10 cellular contexts compared by ENCODE assay signal in genomic region chr14:50736932-50737419, GRCh38.
DNase-seq lines count a peak whose midpoint lies in the region; ATAC-seq, FAIRE-seq and TF ChIP-seq lines count a peak whose summit lies in the region.
"Had no signal": no experiment of that assay in that cellular context is flagged by ENCODE, and none has a peak within 500 bp of the region (broad histone marks: within the 10 kb centered on the region; RNA-seq: fewer than 3 reads in every experiment).

No MANE protein-coding gene starts in this region.

- no peaks in the 10 kb centered on the region for H3K27me3 ChIP-seq in naive thymus-derived CD4-positive, alpha-beta T cell (ENCODE audit: control insufficient read depth in 2 of 2, insufficient read depth in 2 of 2, low read length in 2 of 2)
- H3K27me3 ChIP-seq in SK-N-SH (ENCODE audit: insufficient read depth): no peaks in the 10 kb centered on the region
- no peaks in the 10 kb centered on the region for H3K27me3 ChIP-seq in tibial nerve

- H3K4me1 Mint-ChIP-seq in naive thymus-derived CD4-positive, alpha-beta T cell: peaks cover 0 to 40% (median 4%) of the 10 kb centered on the region in 7 donors

- H2AFZ ChIP-seq in SK-N-SH (ENCODE audit: low read depth): no peak overlapping the region

- no peak overlapping the region for H3K27ac ChIP-seq in naive thymus-derived CD4-positive, alpha-beta T cell (ENCODE audit: low read depth, low read length)
- H3K27ac ChIP-seq in SK-N-SH (ENCODE audit: low read depth in 2 of 2, low read length in 1 of 2) (no peak overlapping the region), tibial nerve (peak overlapping the region in 1 of 4 donors; percentile 39)

- no peak overlapping the region for H3K9ac ChIP-seq in SK-N-SH

- no peaks in the 10 kb centered on the region for H4K20me1 ChIP-seq in SK-N-SH (ENCODE audit: insufficient read depth)

- no peak overlapping the region for H3K4me2 ChIP-seq in SK-N-SH

- intact Hi-C loops in naive thymus-derived CD4-positive, alpha-beta T cell (cut with micrococcal nuclease): no loop called here

- H3K4me3 ChIP-seq in naive thymus-derived CD4-positive, alpha-beta T cell (ENCODE audit: low read length): no peak overlapping the region
- H3K4me3 ChIP-seq in SK-N-SH (ENCODE audit: low read depth in 2 of 2, low read length in 1 of 2): no peak overlapping the region
- H3K4me3 ChIP-seq in tibial nerve: no peak overlapping the region

- POLR2A ChIA-PET in naive thymus-derived CD4-positive, alpha-beta T cell (lab: Charles Lee): interaction anchor here (0.6 kb wide), 2 partner anchors 19 to 168 kb away, joined by 3 to 7 read pairs; no protein-coding TSS in a partner anchor
- POLR2A ChIA-PET in SK-N-SH (lab: Yijun Ruan, JAX): no interaction called here

- no peaks in the 10 kb centered on the region for H3K27me3 Mint-ChIP-seq in naive thymus-derived CD4-positive, alpha-beta T cell

- no peaks in the 10 kb centered on the region for H3K9me3 ChIP-seq in naive thymus-derived CD4-positive, alpha-beta T cell (ENCODE audit: control insufficient read depth in 2 of 3, low read length in 3 of 3)
- H3K9me3 ChIP-seq in SK-N-SH: no peaks in the 10 kb centered on the region
- H3K9me3 ChIP-seq in tibial nerve: no peaks in the 10 kb centered on the region

- H3K27ac Mint-ChIP-seq in naive thymus-derived CD4-positive, alpha-beta T cell: peak overlapping the region in 5 of 9 donors; percentile 25 to 70 (median 57)

- no peaks in the 10 kb centered on the region for H3K9me2 ChIP-seq in SK-N-SH

- no peaks in the 10 kb centered on the region for H3K79me2 ChIP-seq in SK-N-SH (ENCODE audit: insufficient read depth)

- TF ChIP-seq CTCF in SK-N-SH (IDR thresholded peaks at IDR 0.05) (no peak), tibial nerve (IDR thresholded peaks at IDR 0.05) (no peak)

- TF ChIP-seq POLR2A in GM12891 (IDR thresholded peaks at IDR 0.05; ENCODE audit: low read depth, low read length) (peak; percentile 35; the same call in 1 of the 2 replicates), tibial nerve (IDR thresholded peaks at IDR 0.05) (no peak)

- TF ChIP-seq RAD21 in SK-N-SH (IDR thresholded peaks at IDR 0.05; ENCODE audit: low read length): no peak

- H3K36me3 Mint-ChIP-seq in naive thymus-derived CD4-positive, alpha-beta T cell: peaks cover 9 to 65% (median 38%) of the 10 kb centered on the region in 5 donors

- H3K9me3 Mint-ChIP-seq in naive thymus-derived CD4-positive, alpha-beta T cell: no peaks in the 10 kb centered on the region

- WGBS in SK-N-SH (ENCODE audit: low lambda C conversion rate): 100% methylated on average over 5 of the region's 6 CpGs
- WGBS in tibial nerve, 2 donors: 68 to 83% methylated on average over 6 of the region's 6 CpGs

- H3F3A ChIP-seq in SK-N-SH (replicated peaks; ENCODE audit: insufficient read depth): no peaks in the 10 kb centered on the region

- peak; percentile 74 for FAIRE-seq in GM12891 (lab: Jason Lieb, UNC)
- FAIRE-seq: G401.6 had no signal

- TF ChIP-seq EP300 in SK-N-SH (IDR thresholded peaks at IDR 0.05; ENCODE audit: borderline replicate concordance in 1 of 2, low read depth in 1 of 2, low read length in 1 of 2) (no peak), tibial nerve (IDR thresholded peaks at IDR 0.05) (no peak)

- CTCF ChIA-PET in naive thymus-derived CD4-positive, alpha-beta T cell (lab: Charles Lee): interaction anchor here (0.6 to 1.0 kb wide), 3 partner anchors 122 to 644 kb away, joined by 3 to 4 read pairs (median 3); no protein-coding TSS in a partner anchor
- CTCF ChIA-PET in SK-N-SH (lab: Yijun Ruan, JAX): interaction anchor here (0.6 to 1.5 kb wide), 5 partner anchors 21 to 884 kb away, joined by 3 read pairs; partner anchors contain the start of genes ATL1 and NEMF

- ATAC-seq in GM19468 (IDR thresholded peaks at IDR 0.05; ENCODE audit: extremely low read depth, unreplicated experiment): peak; percentile 71
- peak; percentile 87 for ATAC-seq in HG03280 (IDR thresholded peaks at IDR 0.05; ENCODE audit: unreplicated experiment)
- peak; percentile 32 for ATAC-seq in naive thymus-derived CD4-positive, alpha-beta T cell

- H3K4me1 ChIP-seq in naive thymus-derived CD4-positive, alpha-beta T cell (ENCODE audit: control insufficient read depth in 2 of 2, insufficient read depth in 2 of 2, low read length in 2 of 2): peaks cover 0 to 6% of the 10 kb centered on the region in 2 donors
- H3K4me1 ChIP-seq in SK-N-SH (ENCODE audit: control insufficient read depth in 1 of 2, insufficient read depth in 2 of 2, low read depth in 1 of 2, low read length in 1 of 2) (peaks cover 0 to 6% of the 10 kb centered on the region in 2 experiments; a peak in 1 of 4 replicates), tibial nerve (peaks cover 0 to 27% (median 3%) of the 10 kb centered on the region in 4 donors)

- peak overlapping the region in 1 of 10 donors; percentile 3 for H3K4me3 Mint-ChIP-seq in naive thymus-derived CD4-positive, alpha-beta T cell

- DNase-seq in GM12891 (ENCODE audit: insufficient read length, low spot score): no peak
- peak in 1 of 9 donors; percentile 37 for DNase-seq in naive thymus-derived CD4-positive, alpha-beta T cell
- DNase-seq in NCI-H1417 treated with DMSO at 0.1 percent for 48 hours (lab: John Stamatoyannopoulos, UW): no peak
- DNase-seq in NCI-H1436 (lab: John Stamatoyannopoulos, UW): no peak
- no peak for DNase-seq in SK-N-SH
- no peak for DNase-seq in tibial nerve (ENCODE audit: low spot score in 2 of 2)
- DNase-seq: amygdala had no signal

- peaks cover 28 to 83% (median 37%) of the 10 kb centered on the region in 3 experiments for H3K36me3 ChIP-seq in naive thymus-derived CD4-positive, alpha-beta T cell (ENCODE audit: control insufficient read depth in 2 of 3, insufficient read depth in 3 of 3, low read length in 3 of 3)
- H3K36me3 ChIP-seq in SK-N-SH (replicated peaks in 1 of 2; ENCODE audit: control insufficient read depth in 1 of 2, insufficient read depth in 2 of 2, low read length in 1 of 2): peaks cover 40 to 75% of the 10 kb centered on the region in 2 experiments
- H3K36me3 ChIP-seq in tibial nerve: peaks cover 0 to 65% (median 5%) of the 10 kb centered on the region in 3 donors

TF ChIP-seq in GM12891, 5 proteins besides CTCF, POLR2A, EP300 and RAD21:
- TF ChIP-seq POLR2AphosphoS5 (IDR thresholded peaks at IDR 0.05; ENCODE audit: low read depth, low read length): peak; percentile 34; the same call in 1 of the 2 replicates
- TF ChIP-seq SPI1 (IDR thresholded peaks at IDR 0.05; ENCODE audit: low read depth, low read length): peak; percentile 6; the same call in 1 of the 2 replicates
- TF ChIP-seq POU2F2 (IDR thresholded peaks at IDR 0.05; ENCODE audit: low read depth, low read length): peak; percentile 66; the same call in 1 of the 2 replicates
- TF ChIP-seq TAF1 (IDR thresholded peaks at IDR 0.05; ENCODE audit: low read depth, low read length): no peak
- TF ChIP-seq PAX5 (IDR thresholded peaks at IDR 0.05; ENCODE audit: insufficient read depth, low read length, severe bottlenecking): no peak

TF ChIP-seq in SK-N-SH, 30 proteins besides CTCF, POLR2A, EP300 and RAD21:
- no peak for TF ChIP-seq TCF12 (IDR thresholded peaks at IDR 0.05)
- TF ChIP-seq SMC3 (IDR thresholded peaks at IDR 0.05; ENCODE audit: low read depth, low read length): no peak
- no peak for TF ChIP-seq POLR2AphosphoS5 (IDR thresholded peaks at IDR 0.05; ENCODE audit: low read depth, low read length)
- no peak for TF ChIP-seq NFIC (IDR thresholded peaks at IDR 0.05; ENCODE audit: borderline replicate concordance)
- no peak for TF ChIP-seq SIN3A (IDR thresholded peaks at IDR 0.05; ENCODE audit: borderline replicate concordance, low read depth, low read length)
- no peak for TF ChIP-seq RFX5 (IDR thresholded peaks at IDR 0.05; ENCODE audit: low read length)
- no peak for TF ChIP-seq JUND (IDR thresholded peaks at IDR 0.05)

Comparison
In these comparisons a context has a peak if more than half of its experiments do, and no peak if none do; other contexts are left out.
1. ATAC-seq: peak in every context shown above with its lines; median percentile 87 in HG03280; 71 in GM19468; 32 in naive thymus-derived CD4-positive, alpha-beta T cell.